1 cellular context compared by ENCODE assay signal in the genomic region with DNA sequence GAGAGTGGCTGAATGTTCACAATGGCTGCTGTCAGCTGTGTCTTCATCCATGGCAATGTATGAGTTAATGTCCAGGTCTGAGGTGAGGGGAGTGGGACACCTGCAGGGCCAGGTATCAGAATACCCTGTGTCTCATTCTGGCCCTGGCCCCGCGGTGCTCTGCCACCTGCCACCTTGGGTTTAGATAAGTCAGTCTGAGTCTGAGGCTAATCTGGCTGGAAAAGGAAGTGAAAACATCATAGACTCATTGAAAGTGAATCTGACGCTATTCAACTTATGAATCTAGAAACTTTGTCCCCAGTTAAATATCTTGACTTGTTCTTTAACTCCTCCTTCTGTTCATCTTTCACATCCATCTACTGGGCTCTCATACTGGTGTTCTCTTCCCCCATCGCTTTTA.
TF ChIP-seq lines count a peak whose summit lies in the region.

No MANE protein-coding gene starts in this region.

TF ChIP-seq in GM12878, 131 proteins besides CTCF, POLR2A, EP300 and RAD21 (continued from another document and continues in another):
- TF ChIP-seq ZNF687 (IDR thresholded peaks at IDR 0.05) (no peak), POU2F2 (IDR thresholded peaks at IDR 0.05; ENCODE audit: borderline replicate concordance, low read depth, low read length) (no peak), STAT3 (IDR thresholded peaks at IDR 0.05; ENCODE audit: low read depth, low read length) (no peak), WRNIP1 (IDR thresholded peaks at IDR 0.05; ENCODE audit: borderline replicate concordance, low read depth, low read length) (no peak), HDGF (IDR thresholded peaks at IDR 0.05) (no peak), BRCA1 (IDR thresholded peaks at IDR 0.05; ENCODE audit: low read depth, low read length) (no peak), NFIC (IDR thresholded peaks at IDR 0.05; ENCODE audit: low read depth, low read length) (peak; percentile 60), SMC3 (IDR thresholded peaks at IDR 0.05; ENCODE audit: borderline replicate concordance, low read length) (0 out of 2 replicates have a peak, but pooled peaks have one; percentile 6), EGR1 (IDR thresholded peaks at IDR 0.05; ENCODE audit: borderline replicate concordance in 1 of 2, low read depth in 2 of 2, low read length in 2 of 2) (no peak), TCF7 (IDR thresholded peaks at IDR 0.05; ENCODE audit: borderline replicate concordance) (no peak), PBX3 (IDR thresholded peaks at IDR 0.05; ENCODE audit: insufficient replicate concordance, low read depth, low read length) (no peak), ZNF592 (IDR thresholded peaks at IDR 0.05) (no peak), SUZ12 (IDR thresholded peaks at IDR 0.05; ENCODE audit: unreplicated experiment) (no peak), SIN3A (IDR thresholded peaks at IDR 0.05; ENCODE audit: low read depth, low read length) (no peak), KLF5 (IDR thresholded peaks at IDR 0.05; ENCODE audit: partially characterized antibody) (no peak), PKNOX1 (IDR thresholded peaks at IDR 0.05) (no peak; the same call in 1 of the 2 replicates), ZNF384 (IDR thresholded peaks at IDR 0.05; ENCODE audit: borderline replicate concordance, low read depth, low read length) (no peak), MXI1 (IDR thresholded peaks at IDR 0.05; ENCODE audit: low read depth, low read length) (no peak), IKZF2 (IDR thresholded peaks at IDR 0.05) (peak; percentile 46 to 71; a peak in 2 of 4 replicates), NR2C1 (IDR thresholded peaks at IDR 0.05) (no peak), TCF12 (IDR thresholded peaks at IDR 0.05; ENCODE audit: low read depth, low read length) (peak; percentile 90), CHD4 (IDR thresholded peaks at IDR 0.05) (no peak), E2F4 (IDR thresholded peaks at IDR 0.05; ENCODE audit: low read depth, low read length) (no peak), HCFC1 (IDR thresholded peaks at IDR 0.05; ENCODE audit: low read length) (no peak), BHLHE40 (IDR thresholded peaks at IDR 0.05; ENCODE audit: borderline replicate concordance in 1 of 2, low read depth in 2 of 2, low read length in 1 of 2) (peak in 1 of 2 experiments; percentile 21; a peak in 1 of 4 replicates), KAT2A (conservative IDR thresholded peaks at IDR 0.05; ENCODE audit: control insufficient read depth, low read depth, low read length) (no peak), GATAD2B (conservative IDR thresholded peaks at IDR 0.05; ENCODE audit: low read depth) (no peak), SREBF2 (IDR thresholded peaks at IDR 0.05; ENCODE audit: low read length) (no peak), MTA2 (IDR thresholded peaks at IDR 0.05; ENCODE audit: low read depth) (peak; percentile 81), RB1 (IDR thresholded peaks at IDR 0.05; ENCODE audit: borderline replicate concordance) (no peak)
- TF ChIP-seq, protein P1, sequence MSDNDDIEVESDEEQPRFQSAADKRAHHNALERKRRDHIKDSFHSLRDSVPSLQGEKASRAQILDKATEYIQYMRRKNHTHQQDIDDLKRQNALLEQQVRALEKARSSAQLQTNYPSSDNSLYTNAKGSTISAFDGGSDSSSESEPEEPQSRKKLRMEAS (IDR thresholded peaks at IDR 0.05; ENCODE audit: low read depth, low read length), result no peak
- TF ChIP-seq, protein P2, sequence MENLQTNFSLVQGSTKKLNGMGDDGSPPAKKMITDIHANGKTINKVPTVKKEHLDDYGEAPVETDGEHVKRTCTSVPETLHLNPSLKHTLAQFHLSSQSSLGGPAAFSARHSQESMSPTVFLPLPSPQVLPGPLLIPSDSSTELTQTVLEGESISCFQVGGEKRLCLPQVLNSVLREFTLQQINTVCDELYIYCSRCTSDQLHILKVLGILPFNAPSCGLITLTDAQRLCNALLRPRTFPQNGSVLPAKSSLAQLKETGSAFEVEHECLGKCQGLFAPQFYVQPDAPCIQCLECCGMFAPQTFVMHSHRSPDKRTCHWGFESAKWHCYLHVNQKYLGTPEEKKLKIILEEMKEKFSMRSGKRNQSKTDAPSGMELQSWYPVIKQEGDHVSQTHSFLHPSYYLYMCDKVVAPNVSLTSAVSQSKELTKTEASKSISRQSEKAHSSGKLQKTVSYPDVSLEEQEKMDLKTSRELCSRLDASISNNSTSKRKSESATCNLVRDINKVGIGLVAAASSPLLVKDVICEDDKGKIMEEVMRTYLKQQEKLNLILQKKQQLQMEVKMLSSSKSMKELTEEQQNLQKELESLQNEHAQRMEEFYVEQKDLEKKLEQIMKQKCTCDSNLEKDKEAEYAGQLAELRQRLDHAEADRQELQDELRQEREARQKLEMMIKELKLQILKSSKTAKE (IDR thresholded peaks at IDR 0.05; ENCODE audit: low read depth, poor library complexity, severe bottlenecking), result peak; percentile 65
- TF ChIP-seq, protein P3, sequence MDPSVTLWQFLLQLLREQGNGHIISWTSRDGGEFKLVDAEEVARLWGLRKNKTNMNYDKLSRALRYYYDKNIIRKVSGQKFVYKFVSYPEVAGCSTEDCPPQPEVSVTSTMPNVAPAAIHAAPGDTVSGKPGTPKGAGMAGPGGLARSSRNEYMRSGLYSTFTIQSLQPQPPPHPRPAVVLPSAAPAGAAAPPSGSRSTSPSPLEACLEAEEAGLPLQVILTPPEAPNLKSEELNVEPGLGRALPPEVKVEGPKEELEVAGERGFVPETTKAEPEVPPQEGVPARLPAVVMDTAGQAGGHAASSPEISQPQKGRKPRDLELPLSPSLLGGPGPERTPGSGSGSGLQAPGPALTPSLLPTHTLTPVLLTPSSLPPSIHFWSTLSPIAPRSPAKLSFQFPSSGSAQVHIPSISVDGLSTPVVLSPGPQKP (IDR thresholded peaks at IDR 0.05; ENCODE audit: low read depth, low read length), result no peak
- TF ChIP-seq, protein P4, sequence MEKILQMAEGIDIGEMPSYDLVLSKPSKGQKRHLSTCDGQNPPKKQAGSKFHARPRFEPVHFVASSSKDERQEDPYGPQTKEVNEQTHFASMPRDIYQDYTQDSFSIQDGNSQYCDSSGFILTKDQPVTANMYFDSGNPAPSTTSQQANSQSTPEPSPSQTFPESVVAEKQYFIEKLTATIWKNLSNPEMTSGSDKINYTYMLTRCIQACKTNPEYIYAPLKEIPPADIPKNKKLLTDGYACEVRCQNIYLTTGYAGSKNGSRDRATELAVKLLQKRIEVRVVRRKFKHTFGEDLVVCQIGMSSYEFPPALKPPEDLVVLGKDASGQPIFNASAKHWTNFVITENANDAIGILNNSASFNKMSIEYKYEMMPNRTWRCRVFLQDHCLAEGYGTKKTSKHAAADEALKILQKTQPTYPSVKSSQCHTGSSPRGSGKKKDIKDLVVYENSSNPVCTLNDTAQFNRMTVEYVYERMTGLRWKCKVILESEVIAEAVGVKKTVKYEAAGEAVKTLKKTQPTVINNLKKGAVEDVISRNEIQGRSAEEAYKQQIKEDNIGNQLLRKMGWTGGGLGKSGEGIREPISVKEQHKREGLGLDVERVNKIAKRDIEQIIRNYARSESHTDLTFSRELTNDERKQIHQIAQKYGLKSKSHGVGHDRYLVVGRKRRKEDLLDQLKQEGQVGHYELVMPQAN (conservative IDR thresholded peaks at IDR 0.05), result no peak
- TF ChIP-seq, protein P5, sequence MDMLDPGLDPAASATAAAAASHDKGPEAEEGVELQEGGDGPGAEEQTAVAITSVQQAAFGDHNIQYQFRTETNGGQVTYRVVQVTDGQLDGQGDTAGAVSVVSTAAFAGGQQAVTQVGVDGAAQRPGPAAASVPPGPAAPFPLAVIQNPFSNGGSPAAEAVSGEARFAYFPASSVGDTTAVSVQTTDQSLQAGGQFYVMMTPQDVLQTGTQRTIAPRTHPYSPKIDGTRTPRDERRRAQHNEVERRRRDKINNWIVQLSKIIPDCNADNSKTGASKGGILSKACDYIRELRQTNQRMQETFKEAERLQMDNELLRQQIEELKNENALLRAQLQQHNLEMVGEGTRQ (IDR thresholded peaks at IDR 0.05; ENCODE audit: borderline replicate concordance, low read depth, low read length), result no peak
